ENCODE assay signal across 19 cellular contexts in the genomic region with DNA sequence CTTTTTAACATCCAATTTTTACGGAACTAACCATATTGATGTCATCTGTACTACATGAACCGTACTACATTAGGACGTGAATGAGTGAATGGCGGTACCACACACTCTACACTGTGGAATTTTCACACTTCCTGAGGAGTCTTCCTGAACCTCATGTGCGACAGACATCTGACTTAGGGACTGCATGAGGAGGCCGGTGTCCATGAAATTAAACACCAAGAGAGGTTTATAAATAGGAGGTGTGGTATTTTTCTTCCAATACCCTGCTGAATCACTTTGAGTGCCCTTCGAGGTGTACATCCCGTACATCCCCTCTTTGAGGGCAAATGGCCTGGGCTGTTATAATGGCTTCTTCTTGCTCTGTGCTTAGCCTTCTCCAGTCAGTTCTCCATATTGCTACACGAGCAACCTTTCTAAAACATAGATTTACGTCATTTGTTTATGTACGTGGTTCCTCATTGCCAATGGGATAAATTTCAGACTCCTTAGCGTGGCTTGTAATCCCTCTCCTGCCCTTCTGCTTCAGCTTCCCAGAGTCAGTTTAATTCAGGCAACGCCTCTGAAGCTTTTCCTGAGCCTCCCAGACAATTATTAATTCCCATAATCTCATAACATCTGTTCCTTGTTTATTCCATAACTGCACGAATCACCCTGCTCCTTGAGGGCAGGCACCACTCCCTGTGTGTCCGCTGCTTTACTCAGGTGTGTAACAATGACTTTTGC.
"Had no signal": no experiment of that assay in that cellular context is flagged by ENCODE, and none has a peak within 500 bp of the region (broad histone marks: within the 10 kb centered on the region; RNA-seq: fewer than 3 reads in every experiment).

No MANE protein-coding gene starts in this region.

- H3K27ac ChIP-seq: brain microvascular endothelial cell, coronary artery, upper lobe of right lung had no signal

- DNase-seq: activated B cell treated with CpG ODN at 0.5 μM for 24 hours; activated CD4-positive, alpha-beta memory T cell treated with anti-CD3 and anti-CD28 coated beads for 36 hours; activated CD4-positive, alpha-beta T cell treated with anti-CD3 and anti-CD28 coated beads for 4 hours; activated naive CD4-positive, alpha-beta T cell treated with Interleukin-2 at 50 U/mL for 16 hours; activated naive CD8-positive, alpha-beta T cell treated with anti-CD3 and anti-CD28 coated beads, Interleukin-2, amount 50 U/mL, for 24 hours; anterior cingulate cortex; brain microvascular endothelial cell; mucosa of descending colon; natural killer cell; nucleus accumbens; posterior cingulate gyrus; retina; stimulated activated CD4-positive, alpha-beta T cell treated with anti-CD3 and anti-CD28 coated beads, Interleukin-12 subunit alpha, Interleukin-12 subunit beta, amount 100 ng/mL, for 4 hours; stimulated activated CD4-positive, alpha-beta T cell treated with anti-CD3 and anti-CD28 coated beads, Interleukin-1b, Interleukin-23, amount 100 ng/mL, for 48 hours; stimulated activated CD8-positive, alpha-beta memory T cell treated with anti-CD3 and anti-CD28 coated beads, Interleukin-4, amount 100 ng/mL, for 48 hours; stimulated activated naive CD4-positive, alpha-beta T cell; upper lobe of right lung had no signal

- H3K9me3 ChIP-seq: mucosa of descending colon, upper lobe of right lung had no signal

- H3K36me3 ChIP-seq: brain microvascular endothelial cell, upper lobe of right lung had no signal

- H3K27me3 ChIP-seq: brain microvascular endothelial cell, upper lobe of right lung had no signal

- H3K4me3 ChIP-seq: coronary artery, mucosa of descending colon, upper lobe of right lung had no signal

- H3K4me1 ChIP-seq: upper lobe of right lung had no signal

- FAIRE-seq: TTC549 had no signal

- ATAC-seq: activated naive CD8-positive, alpha-beta T cell treated with anti-CD3 and anti-CD28 coated beads, Interleukin-2, amount 50 U/mL, for 24 hours; mucosa of descending colon; natural killer cell; upper lobe of right lung had no signal
